In genomic region chr3:192817506-192817905, GRCh38 we compare ENCODE assay signal across 19 cellular contexts.
DNase-seq lines count a peak whose midpoint lies in the region; ATAC-seq, FAIRE-seq and TF ChIP-seq lines count a peak whose summit lies in the region.
"Had no signal": no experiment of that assay in that cellular context is flagged by ENCODE, and none has a peak within 500 bp of the region (broad histone marks: within the 10 kb centered on the region; RNA-seq: fewer than 3 reads in every experiment).

No MANE protein-coding gene starts in this region.

- H3K9me3 ChIP-seq in IMR-90 (ENCODE audit: control insufficient read depth, insufficient read depth, low read length) (no peaks in the 10 kb centered on the region), astrocyte (ENCODE audit: insufficient read depth, low read depth, low read length) (no peaks in the 10 kb centered on the region)
- H3K9me3 ChIP-seq: ovary, sigmoid colon, SK-N-SH had no signal

- WGBS in IMR-90 (ENCODE audit: extremely low coverage in 2 of 2, insufficient read length in 1 of 2), 2 experiments, result no CpG with 5 or more reads among the region's 4 CpGs

- TF ChIP-seq CTCF in IMR-90 (conservative IDR thresholded peaks at IDR 0.05; ENCODE audit: low read depth, low read length), result no peak
- no peak for TF ChIP-seq CTCF in astrocyte (IDR thresholded peaks at IDR 0.05; ENCODE audit: insufficient read depth, low read depth, low read length)

- FAIRE-seq in astrocyte (lab: Jason Lieb, UNC), result no peak

- H3K9me3 Mint-ChIP-seq in activated T-cell treated with anti-CD3 and anti-CD28 coated beads, Interleukin-2, amount 50 U/mL, for 72 hours, result no peaks in the 10 kb centered on the region
- H3K9me3 Mint-ChIP-seq in astrocyte (ENCODE audit: unreplicated experiment), result no peaks in the 10 kb centered on the region
- H3K9me3 Mint-ChIP-seq in stimulated activated naive CD8-positive, alpha-beta T cell treated with anti-CD3 and anti-CD28 coated beads, Interleukin-15, amount 100 ng/mL, for 72 hours, result no peaks in the 10 kb centered on the region

- 0 out of 2 replicates have a peak overlapping the region, but pooled peaks have one; percentile 9 for H2BK20ac ChIP-seq in IMR-90 (ENCODE audit: low read depth, low read length)

- no peak overlapping the region; the same call in 2 of the 3 replicates for H2BK15ac ChIP-seq in IMR-90 (ENCODE audit: low read depth, low read length)

- H3K27ac ChIP-seq in IMR-90 (ENCODE audit: insufficient read depth, low read length) (no peak overlapping the region), astrocyte (ENCODE audit: low read depth, low read length) (peak overlapping the region; percentile 59)
- H3K27ac ChIP-seq: ovary, sigmoid colon had no signal

- peaks cover 5% of the 10 kb centered on the region; the same call in 1 of the 2 replicates for H3K9me1 ChIP-seq in IMR-90 (ENCODE audit: insufficient read depth, low read length)

- H2AFZ ChIP-seq in IMR-90 (replicated peaks; ENCODE audit: low read length, poor library complexity) (no peak overlapping the region), astrocyte (ENCODE audit: low read depth, low read length) (no peak overlapping the region)

- no peak overlapping the region for H2BK5ac ChIP-seq in IMR-90 (ENCODE audit: low read depth, low read length, poor library complexity, severe bottlenecking)

- in situ Hi-C loops in IMR-90 (cut with MboI; ENCODE audit: low sequenced_read_pairs), result loop anchor here (5.0 to 10.0 kb wide), 3 partner anchors 95 to 647 kb away; no protein-coding TSS in a partner anchor

- CTCF ChIA-PET in IMR-90 (lab: Yijun Ruan, JAX), result interaction anchor here (1.0 to 3.9 kb wide), 7 partner anchors 66 to 228 kb away, joined by 3 to 42 read pairs (median 3); no protein-coding TSS in a partner anchor

- peak overlapping the region; percentile 74; the same call in 1 of the 2 replicates for H2AK5ac ChIP-seq in IMR-90 (ENCODE audit: low read depth, low read length)

- no peak overlapping the region for H3K18ac ChIP-seq in IMR-90 (ENCODE audit: low read depth, low read length)

- no peaks in the 10 kb centered on the region for H3K27me3 ChIP-seq in IMR-90 (ENCODE audit: control insufficient read depth, insufficient read depth, low read length)
- no peaks in the 10 kb centered on the region for H3K27me3 ChIP-seq in astrocyte (ENCODE audit: insufficient read depth, low read length)
- H3K27me3 ChIP-seq: ovary, sigmoid colon had no signal

- H3K27me3 Mint-ChIP-seq in activated T-cell treated with anti-CD3 and anti-CD28 coated beads, Interleukin-2, amount 50 U/mL, for 72 hours (ENCODE audit: low read depth), result peaks cover 33% of the 10 kb centered on the region
- H3K27me3 Mint-ChIP-seq in astrocyte (ENCODE audit: low read depth, unreplicated experiment), result no peaks in the 10 kb centered on the region
- H3K27me3 Mint-ChIP-seq in stimulated activated naive CD8-positive, alpha-beta T cell treated with anti-CD3 and anti-CD28 coated beads, Interleukin-15, amount 100 ng/mL, for 72 hours, result no peaks in the 10 kb centered on the region

- H3K79me2 ChIP-seq in astrocyte (ENCODE audit: insufficient read depth, low read length), result peaks cover 82% of the 10 kb centered on the region

- H3K4me1 Mint-ChIP-seq in activated T-cell treated with anti-CD3 and anti-CD28 coated beads, Interleukin-2, amount 50 U/mL, for 72 hours (ENCODE audit: low read depth), result peaks cover 58% of the 10 kb centered on the region
- H3K4me1 Mint-ChIP-seq in astrocyte (ENCODE audit: low read depth, unreplicated experiment), result peaks cover 34% of the 10 kb centered on the region
- peaks cover 39% of the 10 kb centered on the region for H3K4me1 Mint-ChIP-seq in stimulated activated naive CD8-positive, alpha-beta T cell treated with anti-CD3 and anti-CD28 coated beads, Interleukin-15, amount 100 ng/mL, for 72 hours

- no peak overlapping the region for H3K4me3 ChIP-seq in IMR-90 (ENCODE audit: insufficient read depth, low read depth, low read length)
- H3K4me3 ChIP-seq in astrocyte (ENCODE audit: insufficient read depth, low read depth, low read length), result no peak overlapping the region
- H3K4me3 ChIP-seq: lung, ovary, sigmoid colon had no signal

- no TSS peak for BruUV-seq in IMR-90 (replicated peaks; lab: Mats Ljungman, UMichigan)

- POLR2A ChIA-PET in IMR-90 (lab: Charles Lee; ENCODE audit: unreplicated experiment), result no interaction called here

- H3K36me3 ChIP-seq in IMR-90 (ENCODE audit: control insufficient read depth, insufficient read depth, low read length) (no peaks in the 10 kb centered on the region), astrocyte (ENCODE audit: insufficient read depth, low read length) (no peaks in the 10 kb centered on the region)
- H3K36me3 ChIP-seq: ovary, sigmoid colon had no signal

- no peak for TF ChIP-seq RAD21 in IMR-90 (IDR thresholded peaks at IDR 0.05; ENCODE audit: low read length)

- no peak for DNase-seq in activated T-cell treated with anti-CD3 and anti-CD28 coated beads, Interleukin-2, amount 50 U/mL, for 72 hours
- DNase-seq in activated T-cell treated with anti-CD3 and anti-CD28 coated beads for 4 hours (no peak), IMR-90 (no peak), astrocyte (ENCODE audit: low read depth) (no peak), occipital lobe (lab: John Stamatoyannopoulos, UW) (no peak), MV-4-11 (lab: John Stamatoyannopoulos, UW) (no peak)
- DNase-seq in stimulated activated naive CD8-positive, alpha-beta T cell treated with anti-CD3 and anti-CD28 coated beads, Interleukin-15, amount 100 ng/mL, for 72 hours, result no peak
- DNase-seq: activated CD8-positive, alpha-beta memory T cell treated with anti-CD3 and anti-CD28 coated beads for 24 hours; activated effector memory CD4-positive, alpha-beta T cell treated with anti-CD3 and anti-CD28 coated beads, Interleukin-2, amount 50 U/mL, for 16 hours; effector CD8-positive, alpha-beta T cell; NCI-H1417; NCI-H2171 treated with DMSO at 0.1 percent for 48 hours; NCI-H748 treated with DMSO at 0.1 percent for 48 hours; ovary; sigmoid colon; SK-N-SH had no signal

- H3K4me2 ChIP-seq in IMR-90 (ENCODE audit: low read depth, low read length) (no peak overlapping the region), astrocyte (ENCODE audit: low read length) (peak overlapping the region; percentile 70)
- H3K4me2 ChIP-seq: SK-N-SH had no signal

- intact Hi-C loops in IMR-90 (cut with micrococcal nuclease), result no loop called here

- H3K4me3 Mint-ChIP-seq in activated T-cell treated with anti-CD3 and anti-CD28 coated beads, Interleukin-2, amount 50 U/mL, for 72 hours, result peak overlapping the region; percentile 46 to 56
- H3K4me3 Mint-ChIP-seq in astrocyte (ENCODE audit: unreplicated experiment), result no peak overlapping the region
- peak overlapping the region; percentile 17 to 61 for H3K4me3 Mint-ChIP-seq in stimulated activated naive CD8-positive, alpha-beta T cell treated with anti-CD3 and anti-CD28 coated beads, Interleukin-15, amount 100 ng/mL, for 72 hours

- no peak overlapping the region for H3K56ac ChIP-seq in IMR-90 (ENCODE audit: extremely low read depth, insufficient read depth, low read length)

- H3K36me3 Mint-ChIP-seq in activated T-cell treated with anti-CD3 and anti-CD28 coated beads, Interleukin-2, amount 50 U/mL, for 72 hours (ENCODE audit: insufficient read depth in 2 of 2), result no peaks in the 10 kb centered on the region
- H3K36me3 Mint-ChIP-seq in astrocyte (ENCODE audit: low read depth, unreplicated experiment), result no peaks in the 10 kb centered on the region

- H3K4me1 ChIP-seq in IMR-90 (ENCODE audit: control insufficient read depth, insufficient read depth, low read length) (peaks cover 18% of the 10 kb centered on the region), astrocyte (ENCODE audit: insufficient read depth, low read length) (peaks cover 36% of the 10 kb centered on the region)

- no peak overlapping the region for H4K5ac ChIP-seq in IMR-90 (ENCODE audit: low read depth, low read length)

- H4K8ac ChIP-seq in IMR-90 (ENCODE audit: low read depth in 2 of 2, low read length in 2 of 2), result no peak overlapping the region

- no peak overlapping the region for H2AK9ac ChIP-seq in IMR-90 (replicated peaks; ENCODE audit: low read depth, low read length, poor library complexity)

- peak overlapping the region; percentile 67 for H3K27ac Mint-ChIP-seq in activated T-cell treated with anti-CD3 and anti-CD28 coated beads, Interleukin-2, amount 50 U/mL, for 72 hours
- H3K27ac Mint-ChIP-seq in astrocyte (ENCODE audit: unreplicated experiment), result no peak overlapping the region
- H3K27ac Mint-ChIP-seq in stimulated activated naive CD8-positive, alpha-beta T cell treated with anti-CD3 and anti-CD28 coated beads, Interleukin-15, amount 100 ng/mL, for 72 hours, result peak overlapping the region in 1 of 2 donors; percentile 88

- H3K79me1 ChIP-seq in IMR-90 (ENCODE audit: low read depth in 1 of 2, low read length in 2 of 2), result peaks cover 30 to 54% of the 10 kb centered on the region in 2 experiments

- H3K4ac ChIP-seq in IMR-90 (ENCODE audit: low read depth, low read length), result peak overlapping the region; percentile 46

- no peak for TF ChIP-seq POLR2A in IMR-90 (IDR thresholded peaks at IDR 0.05; ENCODE audit: low read depth, low read length)

- H3K23ac ChIP-seq in IMR-90 (ENCODE audit: low read depth, low read length), result peak overlapping the region; percentile 52

- dilution Hi-C loops in IMR-90 (cut with HindIII; ENCODE audit: low sequenced_read_pairs, unreplicated experiment), result no loop called here

- ATAC-seq in activated T-cell treated with anti-CD3 and anti-CD28 coated beads, Interleukin-2, amount 50 U/mL, for 72 hours (replicated peaks in 1 of 2), result peak; percentile 17 to 20
- ATAC-seq in IMR-90 (ENCODE audit: low read depth), result no peak
- peak; percentile 30 for ATAC-seq in stimulated activated naive CD8-positive, alpha-beta T cell treated with anti-CD3 and anti-CD28 coated beads, Interleukin-15, amount 100 ng/mL, for 72 hours
- ATAC-seq in HG02981 (IDR thresholded peaks at IDR 0.05; ENCODE audit: unreplicated experiment), result no peak
- ATAC-seq: HCT116 had no signal

- H4K91ac ChIP-seq in IMR-90 (ENCODE audit: insufficient read depth, low read depth, low read length), result 0 out of 2 replicates have a peak overlapping the region, but pooled peaks have one; percentile 11

- H2BK120ac ChIP-seq in IMR-90 (ENCODE audit: low read depth, low read length), result peak overlapping the region; percentile 25; the same call in 1 of the 2 replicates

- no peak overlapping the region for H3K14ac ChIP-seq in IMR-90 (replicated peaks; ENCODE audit: low read depth, low read length)

- H4K20me1 ChIP-seq in IMR-90 (ENCODE audit: insufficient read depth, low read length) (no peaks in the 10 kb centered on the region; the same call in 1 of the 2 replicates), astrocyte (ENCODE audit: insufficient read depth, low read length) (peaks cover 20% of the 10 kb centered on the region)

- H3K9ac ChIP-seq in IMR-90 (ENCODE audit: low read depth, low read length) (no peak overlapping the region), astrocyte (ENCODE audit: low read length) (peak overlapping the region; percentile 59)
- H3K9ac ChIP-seq: SK-N-SH had no signal

TF ChIP-seq in IMR-90, 13 proteins besides CTCF, POLR2A, EP300 and RAD21 (continues in another document):
- TF ChIP-seq RCOR1 (IDR thresholded peaks at IDR 0.05; ENCODE audit: insufficient replicate concordance, low read length), result no peak
- no peak for TF ChIP-seq MAFK (IDR thresholded peaks at IDR 0.05; ENCODE audit: low read depth, low read length)
- no peak for TF ChIP-seq CEBPB (IDR thresholded peaks at IDR 0.05; ENCODE audit: low read depth, low read length)
- no peak for TF ChIP-seq NFE2L2 (IDR thresholded peaks at IDR 0.05; ENCODE audit: low read depth, low read length)
- no peak for TF ChIP-seq CHD1 (IDR thresholded peaks at IDR 0.05; ENCODE audit: low read depth, low read length)

Comparison
In these comparisons a context has a peak if more than half of its experiments do, and no peak if none do; other contexts are left out.
1. ATAC-seq: peak in activated T-cell treated with anti-CD3 and anti-CD28 coated beads, Interleukin-2, amount 50 U/mL, for 72 hours (2 of 2) and stimulated activated naive CD8-positive, alpha-beta T cell treated with anti-CD3 and anti-CD28 coated beads, Interleukin-15, amount 100 ng/mL, for 72 hours (single experiment); none in IMR-90 (single experiment) and HG02981 (single experiment).